Comparison of ENCODE assay signal across 20 cellular contexts in the genomic region with DNA sequence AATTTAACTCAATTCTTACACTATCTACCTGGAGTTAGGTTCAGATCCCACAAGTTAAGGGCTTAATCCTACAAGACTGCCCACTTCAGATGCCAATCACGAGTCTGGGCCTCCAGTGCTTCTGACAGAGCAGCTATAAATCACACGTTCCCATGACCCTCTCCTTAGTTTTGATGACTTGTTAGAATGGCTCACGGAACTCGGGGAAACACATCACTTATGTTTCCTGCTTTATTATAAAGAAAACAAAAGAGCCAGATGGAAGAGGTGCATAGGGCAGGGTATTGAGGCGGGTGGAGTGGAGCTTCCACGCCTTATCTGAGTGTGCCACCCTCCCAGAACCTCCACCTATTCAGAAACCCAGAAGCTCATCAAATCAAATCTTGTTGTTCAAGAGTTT.
DNase-seq lines count a peak whose midpoint lies in the region; ATAC-seq and TF ChIP-seq lines count a peak whose summit lies in the region.
"Had no signal": no experiment of that assay in that cellular context is flagged by ENCODE, and none has a peak within 500 bp of the region (broad histone marks: within the 10 kb centered on the region; RNA-seq: fewer than 3 reads in every experiment).

No MANE protein-coding gene starts in this region.

- H3K4me1 ChIP-seq in RWPE2 (ENCODE audit: insufficient read depth, poor library complexity, severe bottlenecking) (peaks cover 16% of the 10 kb centered on the region), osteoblast (ENCODE audit: insufficient read depth, low read length) (peaks cover 17% of the 10 kb centered on the region), upper lobe of right lung (no peaks in the 10 kb centered on the region)
- H3K4me1 ChIP-seq: neural progenitor cell had no signal

- no peak overlapping the region for H3K4me2 ChIP-seq in osteoblast (ENCODE audit: insufficient read depth, low read length)
- H3K4me2 ChIP-seq: neural progenitor cell had no signal

- H3K36me3 ChIP-seq in RWPE2 (ENCODE audit: low read depth) (no peaks in the 10 kb centered on the region), osteoblast (ENCODE audit: insufficient read depth, low read length) (no peaks in the 10 kb centered on the region), upper lobe of right lung (no peaks in the 10 kb centered on the region)
- H3K36me3 ChIP-seq: esophagus squamous epithelium, neural progenitor cell had no signal

- ATAC-seq in RWPE2 (ENCODE audit: low read depth) = no peak
- no peak for ATAC-seq in upper lobe of right lung
- ATAC-seq in HG02973 (IDR thresholded peaks at IDR 0.05; ENCODE audit: unreplicated experiment) = no peak
- no peak for ATAC-seq in GM21737 (IDR thresholded peaks at IDR 0.05; ENCODE audit: unreplicated experiment)
- ATAC-seq: HepG2 had no signal

- intact Hi-C loops in upper lobe of right lung (cut with DNase I) = no loop called here

- H3K9me3 ChIP-seq in RWPE2 (ENCODE audit: severe bottlenecking) (no peaks in the 10 kb centered on the region), osteoblast (ENCODE audit: low read depth, low read length) (no peaks in the 10 kb centered on the region), upper lobe of right lung (no peaks in the 10 kb centered on the region)
- H3K9me3 ChIP-seq: esophagus squamous epithelium had no signal

- H2AFZ ChIP-seq in osteoblast (ENCODE audit: low read length) = peak overlapping the region; percentile 23
- H2AFZ ChIP-seq: neural progenitor cell had no signal

- H4K20me1 ChIP-seq in osteoblast (ENCODE audit: insufficient read depth, low read length) = no peaks in the 10 kb centered on the region

- H3K79me2 ChIP-seq in osteoblast (ENCODE audit: insufficient read depth, low read length) = no peaks in the 10 kb centered on the region

- H3K4me3 ChIP-seq in RWPE2 (ENCODE audit: severe bottlenecking) (no peak overlapping the region), osteoblast (ENCODE audit: insufficient read depth, low read length) (no peak overlapping the region), upper lobe of right lung (no peak overlapping the region)
- H3K4me3 ChIP-seq: esophagus squamous epithelium, neural progenitor cell had no signal

- H3K27ac ChIP-seq in RWPE2 (ENCODE audit: poor library complexity, severe bottlenecking) = peak overlapping the region; percentile 42
- peak overlapping the region; percentile 5 for H3K27ac ChIP-seq in epithelial cell of prostate
- H3K27ac ChIP-seq in osteoblast (ENCODE audit: low read depth, low read length) = peak overlapping the region; percentile 37
- no peak overlapping the region for H3K27ac ChIP-seq in upper lobe of right lung
- H3K27ac ChIP-seq: neural progenitor cell had no signal

- no peaks in the 10 kb centered on the region for H3K27me3 ChIP-seq in RWPE2 (ENCODE audit: insufficient read depth, poor library complexity, severe bottlenecking)
- H3K27me3 ChIP-seq in osteoblast (ENCODE audit: insufficient read depth, low read length) = no peaks in the 10 kb centered on the region
- H3K27me3 ChIP-seq in upper lobe of right lung = no peaks in the 10 kb centered on the region
- H3K27me3 ChIP-seq: esophagus squamous epithelium, neural progenitor cell had no signal

- DNase-seq in EH (ENCODE audit: low read depth) (peak; percentile 8), RWPE2 (ENCODE audit: low spot score) (no peak), epithelial cell of prostate (ENCODE audit: low read depth, low spot score) (no peak), osteoblast (ENCODE audit: insufficient read length, low spot score, missing footprints) (no peak), upper lobe of right lung (no peak)
- DNase-seq in NK-92 treated with Interleukin-12 subunit alpha and Interleukin-12 subunit beta, amount 100 ng/mL, for 24 hours (lab: John Stamatoyannopoulos, UW) = no peak
- DNase-seq: activated CD4-positive, alpha-beta memory T cell treated with anti-CD3 and anti-CD28 coated beads, Interleukin-2, amount 10 ng/mL, durations not matched to agents 7 days and 5 days; activated CD4-positive, CD25-positive, alpha-beta regulatory T cell; CD8-positive, alpha-beta memory T cell; central memory CD4-positive, alpha-beta T cell; esophagus squamous epithelium; H7; midbrain; NCI-H1436; NCI-H82; stimulated activated CD4-positive, alpha-beta T cell treated with anti-CD3 and anti-CD28 coated beads, Interleukin-12 subunit alpha, Interleukin-12 subunit beta, amount 100 ng/mL, for 4 hours had no signal

- no peak for TF ChIP-seq CTCF in RWPE2 (IDR thresholded peaks at IDR 0.05; ENCODE audit: poor library complexity, severe bottlenecking)
- no peak for TF ChIP-seq CTCF in osteoblast (IDR thresholded peaks at IDR 0.05; ENCODE audit: extremely low read depth, low read depth, low read length)
- TF ChIP-seq CTCF in upper lobe of right lung (IDR thresholded peaks at IDR 0.05) = no peak
